1 cellular context compared by ENCODE assay signal in genomic region chr3:9439331-9439730, GRCh38.
TF ChIP-seq lines count a peak whose summit lies in the region.

No MANE protein-coding gene starts in this region.

TF ChIP-seq in K562, 482 proteins besides CTCF, POLR2A, EP300 and RAD21 (continued from another document):
- peak; percentile 70 for TF ChIP-seq ATF3 (IDR thresholded peaks at IDR 0.05)
- TF ChIP-seq ATF3 (CRISPR knock-in tag; conservative IDR thresholded peaks at IDR 0.05): no peak
